ENCODE assay signal across 14 cellular contexts in the genomic region with DNA sequence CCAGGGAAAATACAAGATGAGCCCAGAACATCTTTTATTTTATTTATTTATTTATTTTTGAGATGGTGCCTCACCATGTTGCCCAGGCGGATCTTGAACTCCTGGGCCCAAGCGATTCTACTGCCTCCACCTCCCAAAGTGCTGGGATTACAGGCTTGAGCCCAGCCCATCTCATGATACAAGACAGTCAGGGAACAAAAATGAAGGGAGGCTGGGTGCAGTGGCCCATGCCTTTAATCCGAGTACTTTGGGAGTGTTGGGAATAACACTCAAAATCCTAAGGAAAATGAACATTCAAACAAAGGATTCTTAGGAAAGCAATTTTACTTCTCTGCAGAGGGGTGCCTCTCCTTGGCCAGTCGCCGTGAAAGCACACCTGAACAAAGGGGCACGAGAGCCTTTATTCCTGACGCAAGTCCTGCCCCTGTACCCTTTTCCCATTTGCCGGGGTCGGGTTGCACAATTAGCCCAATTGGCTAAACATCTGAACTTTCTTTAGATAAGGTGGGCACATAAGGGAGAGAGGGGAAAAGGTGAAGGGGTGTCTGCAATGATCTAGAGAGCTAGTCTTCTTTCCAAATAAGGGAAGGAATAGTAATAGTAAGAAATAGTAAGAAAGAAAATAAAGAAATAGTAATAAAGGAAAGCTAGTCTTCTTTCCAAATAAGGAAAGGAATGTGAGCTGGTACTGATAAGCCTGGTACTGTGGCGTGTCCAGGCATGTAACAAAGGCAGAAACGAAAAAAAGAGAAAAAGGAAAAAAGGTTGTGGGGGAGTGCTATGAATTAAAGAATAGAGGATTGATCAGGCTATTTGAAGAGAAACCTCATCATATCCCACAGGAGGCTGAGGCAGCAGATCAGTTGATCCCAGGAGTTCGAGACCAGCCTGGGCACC. TPM values are rescaled to one million over a fixed set of nuclear protein-coding genes. Genes with fewer than 3 reads are reported as not detected.
DNase-seq lines count a peak whose midpoint lies in the region; ATAC-seq and TF ChIP-seq lines count a peak whose summit lies in the region.
"Had no signal": no experiment of that assay in that cellular context is flagged by ENCODE, and none has a peak within 500 bp of the region (broad histone marks: within the 10 kb centered on the region; RNA-seq: fewer than 3 reads in every experiment).

No MANE protein-coding gene starts in this region.

- no peaks in the 10 kb centered on the region for H3K9me2 ChIP-seq in Loucy (replicated peaks; ENCODE audit: low read depth, low read length)

- H3K79me1 ChIP-seq in mesendoderm (ENCODE audit: low read length): peaks cover 13% of the 10 kb centered on the region

- CTCF ChIA-PET in HEK293T (lab: Yijun Ruan, JAX): interaction anchor here (0.9 kb wide), 1 partner anchor 30 kb away, joined by 4 read pairs; no protein-coding TSS in a partner anchor

- peak overlapping the region; percentile 85 for H3K4ac ChIP-seq in mesendoderm (ENCODE audit: low read depth, low read length)

- peaks cover 0 to 13% (median 3%) of the 10 kb centered on the region in 4 donors for H3K4me1 Mint-ChIP-seq in CD4-positive, CD25-positive, alpha-beta regulatory T cell
- H3K4me1 Mint-ChIP-seq: CD14-positive monocyte had no signal

- POLR2A ChIA-PET in HEK293T (lab: Yijun Ruan, JAX): interaction anchor here (1.0 to 1.1 kb wide), 3 partner anchors 14 to 37 kb away, joined by 3 to 7 read pairs (median 4); partner anchors contain the start of genes GAPDH, MRPL51 and VAMP1

- H3K27ac Mint-ChIP-seq in CD4-positive, CD25-positive, alpha-beta regulatory T cell: peak overlapping the region in 2 of 3 donors; percentile 28 to 43

- H2BK15ac ChIP-seq in mesendoderm (replicated peaks; ENCODE audit: low read depth): no peak overlapping the region

- no peak overlapping the region for H4K8ac ChIP-seq in mesendoderm (ENCODE audit: low read depth, low read length)

- ATAC-seq in CD4-positive, CD25-positive, alpha-beta regulatory T cell (ENCODE audit: low read depth in 2 of 2): no peak
- ATAC-seq: heart left ventricle had no signal

- no peak for TF ChIP-seq CTCF in Loucy (conservative IDR thresholded peaks at IDR 0.05; ENCODE audit: low read length)
- TF ChIP-seq CTCF in choroid plexus epithelial cell (conservative IDR thresholded peaks at IDR 0.05; ENCODE audit: low read depth, low read length): no peak

- H3K9me3 Mint-ChIP-seq in CD4-positive, CD25-positive, alpha-beta regulatory T cell: no peaks in the 10 kb centered on the region
- H3K9me3 Mint-ChIP-seq: CD14-positive monocyte had no signal

- H2AK5ac ChIP-seq in mesendoderm (ENCODE audit: low read length): no peak overlapping the region

- peak overlapping the region; percentile 22 for H3K9ac ChIP-seq in Loucy (ENCODE audit: low read depth, low read length, poor library complexity, severe bottlenecking)
- no peak overlapping the region for H3K9ac ChIP-seq in mesendoderm (ENCODE audit: low read length)

- peaks cover 17% of the 10 kb centered on the region for H4K20me1 ChIP-seq in Loucy (ENCODE audit: insufficient read depth, low read length, poor library complexity, severe bottlenecking)

- peak overlapping the region; percentile 9 for H3K56ac ChIP-seq in mesendoderm (ENCODE audit: low read length)

- H3K27ac ChIP-seq in CD4-positive, CD25-positive, alpha-beta regulatory T cell (ENCODE audit: insufficient read depth, low read length, poor library complexity, severe bottlenecking): no peak overlapping the region
- no peak overlapping the region for H3K27ac ChIP-seq in mesendoderm (ENCODE audit: low read depth, low read length)
- H3K27ac ChIP-seq: colonic mucosa had no signal

- peaks cover 82% of the 10 kb centered on the region for H3K79me2 ChIP-seq in Loucy (ENCODE audit: insufficient read depth, low read length)
- H3K79me2 ChIP-seq in mesendoderm (ENCODE audit: control insufficient read depth, insufficient read depth, low read length): peaks cover 4% of the 10 kb centered on the region

- H2BK5ac ChIP-seq in mesendoderm (ENCODE audit: low read length): no peak overlapping the region

- no peaks in the 10 kb centered on the region for H3K27me3 Mint-ChIP-seq in CD4-positive, CD25-positive, alpha-beta regulatory T cell

- no peak overlapping the region for H2BK120ac ChIP-seq in mesendoderm (ENCODE audit: low read depth, low read length)

- peak overlapping the region; percentile 76 for H3K18ac ChIP-seq in mesendoderm (ENCODE audit: low read length)

- no peak for DNase-seq in CD4-positive, CD25-positive, alpha-beta regulatory T cell
- DNase-seq in choroid plexus epithelial cell (ENCODE audit: low read depth) (peak; percentile 39), mesendoderm (peak; percentile 57), NOMO-1 (lab: John Stamatoyannopoulos, UW; ENCODE audit: unreplicated experiment in 2 of 2) (no peak), AG20443 (ENCODE audit: low spot score) (no peak), SIG-M5 treated with dmso at 0.1 percent for 504 hours (lab: John Stamatoyannopoulos, UW; ENCODE audit: unreplicated experiment) (no peak), HEK293T (ENCODE audit: extremely low spot score) (no peak)
- DNase-seq: activated CD4-positive, CD25-positive, alpha-beta regulatory T cell treated with anti-CD3 and anti-CD28 coated beads, Interleukin-2, amount 50 U/mL, for 72 hours; colonic mucosa; heart left ventricle; MM.1S; NCI-H446 had no signal

- no peaks in the 10 kb centered on the region for H3F3A ChIP-seq in Loucy (ENCODE audit: low read depth)

- H3K4me3 ChIP-seq in CD4-positive, CD25-positive, alpha-beta regulatory T cell (ENCODE audit: low read depth, low read length): no peak overlapping the region
- H3K4me3 ChIP-seq in Loucy (ENCODE audit: low read length, poor library complexity, severe bottlenecking): no peak overlapping the region
- no peak overlapping the region for H3K4me3 ChIP-seq in choroid plexus epithelial cell (ENCODE audit: low read depth, low read length)
- H3K4me3 ChIP-seq in mesendoderm (ENCODE audit: low read length): no peak overlapping the region
- H3K4me3 ChIP-seq: colonic mucosa, heart left ventricle had no signal

- peaks cover 30% of the 10 kb centered on the region for H3K36me3 ChIP-seq in CD4-positive, CD25-positive, alpha-beta regulatory T cell (ENCODE audit: control insufficient read depth, insufficient read depth, low read length)
- H3K36me3 ChIP-seq in Loucy (ENCODE audit: insufficient read depth, low read length) (peaks cover 64% of the 10 kb centered on the region; the same call in 1 of the 2 replicates), mesendoderm (ENCODE audit: control insufficient read depth, insufficient read depth, low read length) (peaks cover 13% of the 10 kb centered on the region)
- H3K36me3 ChIP-seq: colonic mucosa had no signal

- H2AFZ ChIP-seq in Loucy (ENCODE audit: low read length): no peak overlapping the region

- no peak overlapping the region for H3K4me3 Mint-ChIP-seq in CD4-positive, CD25-positive, alpha-beta regulatory T cell
- H3K4me3 Mint-ChIP-seq: CD14-positive monocyte had no signal

- peaks cover 25% of the 10 kb centered on the region for H3K36me3 Mint-ChIP-seq in CD4-positive, CD25-positive, alpha-beta regulatory T cell

- no peak overlapping the region for H3K4me2 ChIP-seq in Loucy (ENCODE audit: low read depth, low read length, poor library complexity, severe bottlenecking)
- no peak overlapping the region for H3K4me2 ChIP-seq in mesendoderm (ENCODE audit: low read length)

- no CpG with 5 or more reads among the region's 12 CpGs for WGBS in mesendoderm (ENCODE audit: extremely low coverage, insufficient coverage, low lambda C conversion rate)

- H3K23ac ChIP-seq in mesendoderm (ENCODE audit: low read length): no peak overlapping the region

- no peaks in the 10 kb centered on the region for H3K9me3 ChIP-seq in CD4-positive, CD25-positive, alpha-beta regulatory T cell (ENCODE audit: control insufficient read depth in 2 of 2, low read length in 2 of 2)
- H3K9me3 ChIP-seq in Loucy (ENCODE audit: insufficient read depth, low read depth, low read length): no peaks in the 10 kb centered on the region
- H3K9me3 ChIP-seq: colonic mucosa, heart left ventricle had no signal

- H3K4me1 ChIP-seq in CD4-positive, CD25-positive, alpha-beta regulatory T cell (ENCODE audit: control insufficient read depth, insufficient read depth, low read length, poor library complexity, severe bottlenecking): no peaks in the 10 kb centered on the region
- H3K4me1 ChIP-seq in Loucy (ENCODE audit: insufficient read depth, low read length, poor library complexity, severe bottlenecking) (peaks cover 4% of the 10 kb centered on the region), mesendoderm (ENCODE audit: control insufficient read depth, low read depth, low read length) (no peaks in the 10 kb centered on the region)
- H3K4me1 ChIP-seq: colonic mucosa had no signal

- H3K27me3 ChIP-seq in CD4-positive, CD25-positive, alpha-beta regulatory T cell (ENCODE audit: control insufficient read depth, insufficient read depth, low read length): no peaks in the 10 kb centered on the region
- H3K27me3 ChIP-seq in Loucy (ENCODE audit: insufficient read depth, low read length, poor library complexity, severe bottlenecking): no peaks in the 10 kb centered on the region
- H3K27me3 ChIP-seq in mesendoderm (ENCODE audit: insufficient read depth, low read length, poor library complexity): no peaks in the 10 kb centered on the region
- H3K27me3 ChIP-seq: colonic mucosa, heart left ventricle had no signal

- H4K5ac ChIP-seq in mesendoderm (ENCODE audit: low read length): no peak overlapping the region

TF ChIP-seq in HEK293T, 16 proteins besides CTCF, POLR2A, EP300 and RAD21 (continues in another document):
- TF ChIP-seq BHLHE40 (IDR thresholded peaks at IDR 0.05; ENCODE audit: borderline replicate concordance) (no peak), ARNT (IDR thresholded peaks at IDR 0.05) (no peak), SP1 (IDR thresholded peaks at IDR 0.05) (no peak)

RNA-seq across cellular contexts. Expression of gene NCAPD2, which starts 13.4 kb away (rescaled TPM):
- 32.8 TPM for total RNA-seq in CD4-positive, CD25-positive, alpha-beta regulatory T cell
- polyA plus RNA-seq in CD4-positive, CD25-positive, alpha-beta regulatory T cell: 10 to 100 TPM; 21.5 to 29.1 (median 26.3) TPM
- 52.1 TPM for polyA plus RNA-seq in mesendoderm (2013, experiment 1 of 2)
- 50.5 TPM for polyA plus RNA-seq in mesendoderm (2013, experiment 2 of 2)

RNA-seq across cellular contexts. Expression of gene MRPL51, which starts 14.3 kb away (rescaled TPM):
- total RNA-seq in CD4-positive, CD25-positive, alpha-beta regulatory T cell: 40.5 TPM
- polyA plus RNA-seq in CD4-positive, CD25-positive, alpha-beta regulatory T cell: 100 to 1,000 TPM; 243 to 372 (median 253) TPM
- 887 TPM for polyA plus RNA-seq in mesendoderm (2013, experiment 1 of 2)
- 886 TPM for polyA plus RNA-seq in mesendoderm (2013, experiment 2 of 2)

RNA-seq across cellular contexts. Expression of gene GAPDH, which starts 27.0 kb away (rescaled TPM):
- total RNA-seq in CD4-positive, CD25-positive, alpha-beta regulatory T cell: 669 TPM
- 1,000 to 10,000 TPM; 1,962 to 2,973 (median 2,405) TPM for polyA plus RNA-seq in CD4-positive, CD25-positive, alpha-beta regulatory T cell
- 5,113 TPM for polyA plus RNA-seq in mesendoderm (2013, experiment 1 of 2)
- polyA plus RNA-seq in mesendoderm (2013, experiment 2 of 2): 5,145 TPM

RNA-seq across cellular contexts. Expression of gene VAMP1, which starts 36.9 kb away (rescaled TPM):
- total RNA-seq in CD4-positive, CD25-positive, alpha-beta regulatory T cell: 67.3 TPM
- polyA plus RNA-seq in CD4-positive, CD25-positive, alpha-beta regulatory T cell: 10 to 100 TPM in 3 of 4 donors, 1 to 10 TPM in 1; 9.8 to 16.1 (median 13.5) TPM
- 8.1 TPM for polyA plus RNA-seq in mesendoderm (2013, experiment 1 of 2)
- polyA plus RNA-seq in mesendoderm (2013, experiment 2 of 2): 8.5 TPM

RNA-seq across cellular contexts. Expression of gene IFFO1, which starts 48.5 kb away (rescaled TPM):
- 46.6 TPM for total RNA-seq in CD4-positive, CD25-positive, alpha-beta regulatory T cell
- polyA plus RNA-seq in CD4-positive, CD25-positive, alpha-beta regulatory T cell: 10 to 100 TPM in 1 of 4 donors, 1 to 10 TPM in 3; 5.6 to 10.4 (median 8.3) TPM
- 4.3 TPM for polyA plus RNA-seq in mesendoderm (2013, experiment 1 of 2)
- 4.1 TPM for polyA plus RNA-seq in mesendoderm (2013, experiment 2 of 2)

Comparison
In these comparisons a context has a peak if more than half of its experiments do, and no peak if none do; other contexts are left out.
1. DNase-seq: peak in choroid plexus epithelial cell (single experiment) and mesendoderm (single experiment); none in CD4-positive, CD25-positive, alpha-beta regulatory T cell (0 of 3), NOMO-1 (0 of 2), AG20443 (single experiment), SIG-M5 treated with dmso at 0.1 percent for 504 hours (single experiment) and HEK293T (single experiment).